Comparison of ENCODE assay signal across 8 cellular contexts in genomic region chr14:45249847-45250575, GRCh38. TPM values are rescaled to one million over a fixed set of nuclear protein-coding genes. Genes with fewer than 3 reads are reported as not detected.
DNase-seq lines count a peak whose midpoint lies in the region; ATAC-seq and TF ChIP-seq lines count a peak whose summit lies in the region.

No MANE protein-coding gene starts in this region.

- H3K36me3 ChIP-seq in cardiac muscle cell, result no peaks in the 10 kb centered on the region
- H3K36me3 ChIP-seq in transverse colon, result no peaks in the 10 kb centered on the region
- H3K36me3 ChIP-seq in BE2C, result no peaks in the 10 kb centered on the region; the same call in 1 of the 2 replicates

- ATAC-seq in Right ventricle myocardium superior (ENCODE audit: poor library complexity) (no peak), HG03280 (IDR thresholded peaks at IDR 0.05; ENCODE audit: unreplicated experiment) (peak; percentile 34), GM19467 (IDR thresholded peaks at IDR 0.05; ENCODE audit: unreplicated experiment) (no peak)

- H3K27me3 ChIP-seq in cardiac muscle cell (no peaks in the 10 kb centered on the region), transverse colon (no peaks in the 10 kb centered on the region), BE2C (no peaks in the 10 kb centered on the region)

- TF ChIP-seq EP300 in transverse colon (IDR thresholded peaks at IDR 0.05; ENCODE audit: low read depth), result no peak

- TF ChIP-seq CTCF in cardiac muscle cell (IDR thresholded peaks at IDR 0.05; ENCODE audit: low read depth, low read length), result no peak
- TF ChIP-seq CTCF in VCaP (conservative IDR thresholded peaks at IDR 0.05), result no peak
- TF ChIP-seq CTCF in transverse colon (IDR thresholded peaks at IDR 0.05), result no peak
- TF ChIP-seq CTCF in BE2C (IDR thresholded peaks at IDR 0.05; ENCODE audit: low read depth, low read length), result no peak

- H3K9me3 ChIP-seq in cardiac muscle cell (ENCODE audit: low read depth) (no peaks in the 10 kb centered on the region), transverse colon (no peaks in the 10 kb centered on the region), BE2C (no peaks in the 10 kb centered on the region)

- TF ChIP-seq POLR2A in transverse colon (IDR thresholded peaks at IDR 0.05), result no peak

- peak overlapping the region; percentile 29 for H3K27ac ChIP-seq in cardiac muscle cell
- peak overlapping the region; percentile 92 for H3K27ac ChIP-seq in VCaP
- H3K27ac ChIP-seq in transverse colon, result peak overlapping the region; percentile 66 to 93 (median 90)

- intact Hi-C loops in Right ventricle myocardium superior (cut with DNase I) (no loop called here), transverse colon (cut with DNase I; ENCODE audit: low total_unique reads) (no loop called here)

- H3K4me1 ChIP-seq in cardiac muscle cell (ENCODE audit: low read depth) (peaks cover 18% of the 10 kb centered on the region), transverse colon (peaks cover 5 to 37% (median 13%) of the 10 kb centered on the region in 4 donors), BE2C (no peaks in the 10 kb centered on the region)

- in situ Hi-C loops in transverse colon (cut with MboI; ENCODE audit: low pct_ligation_motif_present in 1 of 4, low pct_unique_long_range_greater_than_20kb in 1 of 4, low sequenced_read_pairs in 3 of 4), result loop anchor here in 2 of 4 donors (25.0 kb wide), 1 partner anchor 338 kb away; no protein-coding TSS in a partner anchor

- WGBS in transverse colon (ENCODE audit: low coverage in 1 of 2), 2 donors, result 44 to 55% methylated on average over 7 of the region's 7 CpGs

- no peak overlapping the region for H3K4me3 ChIP-seq in cardiac muscle cell
- H3K4me3 ChIP-seq in transverse colon, result peak overlapping the region in 1 of 4 donors; percentile 89
- H3K4me3 ChIP-seq in BE2C (ENCODE audit: low read depth, low read length), result no peak overlapping the region

- peak in 1 of 2 donors; percentile 95 for DNase-seq in cardiac muscle cell (ENCODE audit: low read depth in 1 of 2, low spot score in 1 of 2)
- DNase-seq in Right ventricle myocardium superior, result no peak
- DNase-seq in iris pigment epithelial cell (ENCODE audit: low read depth), result peak; percentile 98
- no peak for DNase-seq in transverse colon
- no peak for DNase-seq in BE2C

RNA-seq across cellular contexts. Expression of gene MIS18BP1, which starts 3.0 kb away (rescaled TPM):
- total RNA-seq in cardiac muscle cell, result 6.2 and 34.8 TPM in 2 replicates
- 11.8 and 42.2 TPM in 2 replicates for polyA plus RNA-seq in cardiac muscle cell
- 6.7 TPM for total RNA-seq in Right ventricle myocardium superior
- 10 to 100 TPM; 23.5 to 61.7 (median 38.4) TPM for total RNA-seq in transverse colon
- 3.2 TPM for polyA plus RNA-seq in BE2C (2012; ENCODE audit: insufficient read depth, insufficient read length, low read depth)

Comparison
In these comparisons a context has a peak if more than half of its experiments do, and no peak if none do; other contexts are left out.
1. H3K27ac ChIP-seq: peak in every context shown above with its lines; median percentile 92 in VCaP; 90 in transverse colon; 29 in cardiac muscle cell.